Comparison of ENCODE assay signal across 8 cellular contexts in genomic region chr1:248807067-248807737, GRCh38. TPM values are rescaled to one million over a fixed set of nuclear protein-coding genes. Genes with fewer than 3 reads are reported as not detected.
A peak's percentile ranks its signal among the peaks of the same experiment; 100 is the strongest.
DNase-seq lines count a peak whose midpoint lies in the region; ATAC-seq and TF ChIP-seq lines count a peak whose summit lies in the region.

No MANE protein-coding gene starts in this region.

- DNase-seq in AG10803 (ENCODE audit: low read depth) = peak; percentile 46
- peak; percentile 40 for DNase-seq in NCI-H774 (lab: John Stamatoyannopoulos, UW)
- peak; percentile 29 for DNase-seq in activated T-cell treated with anti-CD3 and anti-CD28 coated beads for 24 hours (ENCODE audit: low read depth)
- DNase-seq in fibroblast of the aortic adventitia (ENCODE audit: low read depth) = peak; percentile 51
- DNase-seq in osteoblast (ENCODE audit: insufficient read length, low spot score, missing footprints) = peak; percentile 90
- DNase-seq in NCI-H187 (lab: John Stamatoyannopoulos, UW) = no peak

- no peaks in the 10 kb centered on the region for H3K9me3 ChIP-seq in osteoblast (ENCODE audit: low read depth, low read length)

- H4K20me1 ChIP-seq in osteoblast (ENCODE audit: insufficient read depth, low read length) = peaks cover 19% of the 10 kb centered on the region

- peak; percentile 35 for ATAC-seq in GM18508 (IDR thresholded peaks at IDR 0.05; ENCODE audit: insufficient read depth, unreplicated experiment)
- ATAC-seq in HG02938 (IDR thresholded peaks at IDR 0.05; ENCODE audit: unreplicated experiment) = peak; percentile 52

- H3K4me2 ChIP-seq in osteoblast (ENCODE audit: insufficient read depth, low read length) = no peak overlapping the region

- H3K79me2 ChIP-seq in osteoblast (ENCODE audit: insufficient read depth, low read length) = no peaks in the 10 kb centered on the region

- TF ChIP-seq CTCF in AG10803 (conservative IDR thresholded peaks at IDR 0.05; ENCODE audit: low read length) = peak; percentile 75
- TF ChIP-seq CTCF in fibroblast of the aortic adventitia (IDR thresholded peaks at IDR 0.05; ENCODE audit: insufficient read depth, low read length) = peak; percentile 76
- TF ChIP-seq CTCF in osteoblast (IDR thresholded peaks at IDR 0.05; ENCODE audit: extremely low read depth, low read depth, low read length) = peak; percentile 76

- H3K4me1 ChIP-seq in osteoblast (ENCODE audit: insufficient read depth, low read length) = peaks cover 12% of the 10 kb centered on the region

- H3K36me3 ChIP-seq in osteoblast (ENCODE audit: insufficient read depth, low read length) = peaks cover under 1% of the 10 kb centered on the region

- H3K27ac ChIP-seq in osteoblast (ENCODE audit: low read depth, low read length) = no peak overlapping the region

- no peak overlapping the region for H2AFZ ChIP-seq in osteoblast (ENCODE audit: low read length)

- H3K4me3 ChIP-seq in AG10803 (ENCODE audit: low read length) = no peak overlapping the region
- H3K4me3 ChIP-seq in fibroblast of the aortic adventitia (ENCODE audit: low read depth, low read length) = no peak overlapping the region
- H3K4me3 ChIP-seq in osteoblast (ENCODE audit: insufficient read depth, low read length) = no peak overlapping the region

- no peaks in the 10 kb centered on the region for H3K27me3 ChIP-seq in osteoblast (ENCODE audit: insufficient read depth, low read length)

RNA-seq across cellular contexts. Expression of gene SH3BP5L, which starts 18.5 kb away (rescaled TPM):
- total RNA-seq in fibroblast of the aortic adventitia (ENCODE audit: low replicate concordance) (20.2 and 21.8 TPM in 2 replicates), osteoblast (23.6 and 25.3 TPM in 2 replicates)

RNA-seq across cellular contexts. Expression of gene ZNF672, which starts 30.8 kb away (rescaled TPM):
- 12.9 and 14.0 TPM in 2 replicates for total RNA-seq in fibroblast of the aortic adventitia (ENCODE audit: low replicate concordance)
- total RNA-seq in osteoblast = 15.2 and 15.3 TPM in 2 replicates

RNA-seq across cellular contexts. Expression of gene LYPD8, which starts 51.6 kb away (rescaled TPM):
- total RNA-seq in fibroblast of the aortic adventitia (ENCODE audit: low replicate concordance) (0.27 TPM in 1 of 2 replicates, not detected in the other), osteoblast (not detected in 2 replicates)

RNA-seq across cellular contexts. Expression of gene ZNF692, which starts 51.7 kb away (rescaled TPM):
- 8.9 and 9.6 TPM in 2 replicates for total RNA-seq in fibroblast of the aortic adventitia (ENCODE audit: low replicate concordance)
- total RNA-seq in osteoblast = 9.1 and 12.3 TPM in 2 replicates

Comparison
In these comparisons a context has a peak if more than half of its experiments do, and no peak if none do; other contexts are left out.
1. DNase-seq: peak in AG10803 (single experiment), NCI-H774 (single experiment), activated T-cell treated with anti-CD3 and anti-CD28 coated beads for 24 hours (single experiment), fibroblast of the aortic adventitia (single experiment) and osteoblast (single experiment); none in NCI-H187 (0 of 2).
2. Peak in every context shown above with its lines, with median percentiles within 50 percentile points of each other: CTCF ChIP-seq.